Comparison of ENCODE assay signal across 1 cellular context in the genomic region with DNA sequence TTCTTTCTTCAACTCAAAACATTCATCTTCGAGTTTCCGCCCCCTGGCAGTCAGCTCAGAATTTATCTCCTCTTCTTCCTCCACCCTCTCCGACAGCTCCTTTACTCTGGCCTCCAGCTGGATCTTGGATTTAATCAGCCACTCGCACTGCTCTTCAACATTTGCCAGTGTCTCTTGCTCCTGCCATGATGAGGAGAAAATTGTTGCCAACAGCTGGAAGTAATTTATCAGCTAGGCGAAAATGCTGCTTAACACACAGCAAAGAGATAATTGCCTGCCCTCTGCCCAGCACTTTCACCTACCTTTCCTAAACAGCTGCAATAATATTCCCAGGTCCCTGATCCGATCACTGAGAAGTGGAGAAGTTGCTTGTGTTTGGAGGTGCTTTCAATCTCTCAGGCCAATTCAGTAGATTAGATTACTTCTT.
TF ChIP-seq lines count a peak whose summit lies in the region.

No MANE protein-coding gene starts in this region.

TF ChIP-seq in GM23338, 12 proteins besides CTCF, POLR2A, EP300 and RAD21 (continued from another document):
- TF ChIP-seq, protein P1, sequence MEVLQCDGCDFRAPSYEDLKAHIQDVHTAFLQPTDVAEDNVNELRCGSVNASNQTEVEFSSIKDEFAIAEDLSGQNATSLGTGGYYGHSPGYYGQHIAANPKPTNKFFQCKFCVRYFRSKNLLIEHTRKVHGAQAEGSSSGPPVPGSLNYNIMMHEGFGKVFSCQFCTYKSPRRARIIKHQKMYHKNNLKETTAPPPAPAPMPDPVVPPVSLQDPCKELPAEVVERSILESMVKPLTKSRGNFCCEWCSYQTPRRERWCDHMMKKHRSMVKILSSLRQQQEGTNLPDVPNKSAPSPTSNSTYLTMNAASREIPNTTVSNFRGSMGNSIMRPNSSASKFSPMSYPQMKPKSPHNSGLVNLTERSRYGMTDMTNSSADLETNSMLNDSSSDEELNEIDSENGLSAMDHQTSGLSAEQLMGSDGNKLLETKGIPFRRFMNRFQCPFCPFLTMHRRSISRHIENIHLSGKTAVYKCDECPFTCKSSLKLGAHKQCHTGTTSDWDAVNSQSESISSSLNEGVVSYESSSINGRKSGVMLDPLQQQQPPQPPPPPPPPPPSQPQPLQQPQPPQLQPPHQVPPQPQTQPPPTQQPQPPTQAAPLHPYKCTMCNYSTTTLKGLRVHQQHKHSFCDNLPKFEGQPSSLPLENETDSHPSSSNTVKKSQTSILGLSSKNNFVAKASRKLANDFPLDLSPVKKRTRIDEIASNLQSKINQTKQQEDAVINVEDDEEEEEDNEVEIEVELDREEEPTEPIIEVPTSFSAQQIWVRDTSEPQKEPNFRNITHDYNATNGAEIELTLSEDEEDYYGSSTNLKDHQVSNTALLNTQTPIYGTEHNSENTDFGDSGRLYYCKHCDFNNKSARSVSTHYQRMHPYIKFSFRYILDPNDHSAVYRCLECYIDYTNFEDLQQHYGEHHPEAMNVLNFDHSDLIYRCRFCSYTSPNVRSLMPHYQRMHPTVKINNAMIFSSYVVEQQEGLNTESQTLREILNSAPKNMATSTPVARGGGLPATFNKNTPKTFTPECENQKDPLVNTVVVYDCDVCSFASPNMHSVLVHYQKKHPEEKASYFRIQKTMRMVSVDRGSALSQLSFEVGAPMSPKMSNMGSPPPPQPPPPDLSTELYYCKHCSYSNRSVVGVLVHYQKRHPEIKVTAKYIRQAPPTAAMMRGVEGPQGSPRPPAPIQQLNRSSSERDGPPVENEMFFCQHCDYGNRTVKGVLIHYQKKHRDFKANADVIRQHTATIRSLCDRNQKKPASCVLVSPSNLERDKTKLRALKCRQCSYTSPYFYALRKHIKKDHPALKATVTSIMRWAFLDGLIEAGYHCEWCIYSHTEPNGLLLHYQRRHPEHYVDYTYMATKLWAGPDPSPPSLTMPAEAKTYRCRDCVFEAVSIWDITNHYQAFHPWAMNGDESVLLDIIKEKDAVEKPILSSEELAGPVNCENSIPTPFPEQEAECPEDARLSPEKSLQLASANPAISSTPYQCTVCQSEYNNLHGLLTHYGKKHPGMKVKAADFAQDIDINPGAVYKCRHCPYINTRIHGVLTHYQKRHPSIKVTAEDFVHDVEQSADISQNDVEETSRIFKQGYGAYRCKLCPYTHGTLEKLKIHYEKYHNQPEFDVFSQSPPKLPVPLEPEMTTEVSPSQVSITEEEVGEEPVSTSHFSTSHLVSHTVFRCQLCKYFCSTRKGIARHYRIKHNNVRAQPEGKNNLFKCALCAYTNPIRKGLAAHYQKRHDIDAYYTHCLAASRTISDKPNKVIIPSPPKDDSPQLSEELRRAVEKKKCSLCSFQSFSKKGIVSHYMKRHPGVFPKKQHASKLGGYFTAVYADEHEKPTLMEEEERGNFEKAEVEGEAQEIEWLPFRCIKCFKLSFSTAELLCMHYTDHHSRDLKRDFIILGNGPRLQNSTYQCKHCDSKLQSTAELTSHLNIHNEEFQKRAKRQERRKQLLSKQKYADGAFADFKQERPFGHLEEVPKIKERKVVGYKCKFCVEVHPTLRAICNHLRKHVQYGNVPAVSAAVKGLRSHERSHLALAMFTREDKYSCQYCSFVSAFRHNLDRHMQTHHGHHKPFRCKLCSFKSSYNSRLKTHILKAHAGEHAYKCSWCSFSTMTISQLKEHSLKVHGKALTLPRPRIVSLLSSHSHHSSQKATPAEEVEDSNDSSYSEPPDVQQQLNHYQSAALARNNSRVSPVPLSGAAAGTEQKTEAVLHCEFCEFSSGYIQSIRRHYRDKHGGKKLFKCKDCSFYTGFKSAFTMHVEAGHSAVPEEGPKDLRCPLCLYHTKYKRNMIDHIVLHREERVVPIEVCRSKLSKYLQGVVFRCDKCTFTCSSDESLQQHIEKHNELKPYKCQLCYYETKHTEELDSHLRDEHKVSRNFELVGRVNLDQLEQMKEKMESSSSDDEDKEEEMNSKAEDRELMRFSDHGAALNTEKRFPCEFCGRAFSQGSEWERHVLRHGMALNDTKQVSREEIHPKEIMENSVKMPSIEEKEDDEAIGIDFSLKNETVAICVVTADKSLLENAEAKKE (CRISPR knock-in tag; IDR thresholded peaks at IDR 0.05) = no peak
- TF ChIP-seq, protein P2, sequence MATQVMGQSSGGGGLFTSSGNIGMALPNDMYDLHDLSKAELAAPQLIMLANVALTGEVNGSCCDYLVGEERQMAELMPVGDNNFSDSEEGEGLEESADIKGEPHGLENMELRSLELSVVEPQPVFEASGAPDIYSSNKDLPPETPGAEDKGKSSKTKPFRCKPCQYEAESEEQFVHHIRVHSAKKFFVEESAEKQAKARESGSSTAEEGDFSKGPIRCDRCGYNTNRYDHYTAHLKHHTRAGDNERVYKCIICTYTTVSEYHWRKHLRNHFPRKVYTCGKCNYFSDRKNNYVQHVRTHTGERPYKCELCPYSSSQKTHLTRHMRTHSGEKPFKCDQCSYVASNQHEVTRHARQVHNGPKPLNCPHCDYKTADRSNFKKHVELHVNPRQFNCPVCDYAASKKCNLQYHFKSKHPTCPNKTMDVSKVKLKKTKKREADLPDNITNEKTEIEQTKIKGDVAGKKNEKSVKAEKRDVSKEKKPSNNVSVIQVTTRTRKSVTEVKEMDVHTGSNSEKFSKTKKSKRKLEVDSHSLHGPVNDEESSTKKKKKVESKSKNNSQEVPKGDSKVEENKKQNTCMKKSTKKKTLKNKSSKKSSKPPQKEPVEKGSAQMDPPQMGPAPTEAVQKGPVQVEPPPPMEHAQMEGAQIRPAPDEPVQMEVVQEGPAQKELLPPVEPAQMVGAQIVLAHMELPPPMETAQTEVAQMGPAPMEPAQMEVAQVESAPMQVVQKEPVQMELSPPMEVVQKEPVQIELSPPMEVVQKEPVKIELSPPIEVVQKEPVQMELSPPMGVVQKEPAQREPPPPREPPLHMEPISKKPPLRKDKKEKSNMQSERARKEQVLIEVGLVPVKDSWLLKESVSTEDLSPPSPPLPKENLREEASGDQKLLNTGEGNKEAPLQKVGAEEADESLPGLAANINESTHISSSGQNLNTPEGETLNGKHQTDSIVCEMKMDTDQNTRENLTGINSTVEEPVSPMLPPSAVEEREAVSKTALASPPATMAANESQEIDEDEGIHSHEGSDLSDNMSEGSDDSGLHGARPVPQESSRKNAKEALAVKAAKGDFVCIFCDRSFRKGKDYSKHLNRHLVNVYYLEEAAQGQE (IDR thresholded peaks at IDR 0.05; ENCODE audit: unreplicated experiment) = no peak
- TF ChIP-seq, protein P3, sequence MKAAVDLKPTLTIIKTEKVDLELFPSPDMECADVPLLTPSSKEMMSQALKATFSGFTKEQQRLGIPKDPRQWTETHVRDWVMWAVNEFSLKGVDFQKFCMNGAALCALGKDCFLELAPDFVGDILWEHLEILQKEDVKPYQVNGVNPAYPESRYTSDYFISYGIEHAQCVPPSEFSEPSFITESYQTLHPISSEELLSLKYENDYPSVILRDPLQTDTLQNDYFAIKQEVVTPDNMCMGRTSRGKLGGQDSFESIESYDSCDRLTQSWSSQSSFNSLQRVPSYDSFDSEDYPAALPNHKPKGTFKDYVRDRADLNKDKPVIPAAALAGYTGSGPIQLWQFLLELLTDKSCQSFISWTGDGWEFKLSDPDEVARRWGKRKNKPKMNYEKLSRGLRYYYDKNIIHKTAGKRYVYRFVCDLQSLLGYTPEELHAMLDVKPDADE (IDR thresholded peaks at IDR 0.05) = no peak
- TF ChIP-seq POLR2AphosphoS5 (IDR thresholded peaks at IDR 0.05; ENCODE audit: low read depth) (no peak), ZNF114 (CRISPR knock-in tag; IDR thresholded peaks at IDR 0.05) (no peak), EZH2 (IDR thresholded peaks at IDR 0.05; ENCODE audit: low read depth, unreplicated experiment) (no peak), STAT1 (IDR thresholded peaks at IDR 0.05; ENCODE audit: unreplicated experiment) (no peak), EZH2phosphoT487 (IDR thresholded peaks at IDR 0.05; ENCODE audit: unreplicated experiment) (no peak), NANOG (IDR thresholded peaks at IDR 0.05; ENCODE audit: borderline replicate concordance) (no peak)
